1 cellular context compared by ENCODE assay signal in the genomic region with DNA sequence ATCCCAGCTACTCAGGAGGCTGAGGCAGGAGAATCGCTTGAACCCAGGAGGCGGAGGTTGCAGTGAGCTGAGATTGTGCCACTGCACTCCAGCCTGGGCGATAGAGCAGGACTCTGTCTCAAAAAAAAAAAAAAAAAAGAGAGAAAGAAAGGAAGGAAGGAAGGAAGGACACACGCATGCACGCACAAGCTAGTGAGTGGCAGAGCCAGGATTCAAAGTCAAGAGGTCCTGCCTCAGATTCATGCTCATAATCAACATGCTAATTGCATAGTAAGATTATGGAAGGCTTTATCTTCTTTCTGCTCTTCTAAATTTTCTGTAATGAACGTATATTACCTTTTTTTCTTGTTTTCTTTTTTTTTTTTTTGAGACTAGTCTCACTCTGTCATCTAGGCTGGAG. TPM values are rescaled to one million over a fixed set of nuclear protein-coding genes. Genes with fewer than 3 reads are reported as not detected.
"Had no signal": no experiment of that assay in that cellular context is flagged by ENCODE, and none has a peak within 500 bp of the region (broad histone marks: within the 10 kb centered on the region; RNA-seq: fewer than 3 reads in every experiment).

No MANE protein-coding gene starts in this region.

RNA-seq across cellular contexts. Expression of a gene that starts 11.4 kb away (rescaled TPM):
- total RNA-seq: ascending aorta had no signal
